In the genomic region with DNA sequence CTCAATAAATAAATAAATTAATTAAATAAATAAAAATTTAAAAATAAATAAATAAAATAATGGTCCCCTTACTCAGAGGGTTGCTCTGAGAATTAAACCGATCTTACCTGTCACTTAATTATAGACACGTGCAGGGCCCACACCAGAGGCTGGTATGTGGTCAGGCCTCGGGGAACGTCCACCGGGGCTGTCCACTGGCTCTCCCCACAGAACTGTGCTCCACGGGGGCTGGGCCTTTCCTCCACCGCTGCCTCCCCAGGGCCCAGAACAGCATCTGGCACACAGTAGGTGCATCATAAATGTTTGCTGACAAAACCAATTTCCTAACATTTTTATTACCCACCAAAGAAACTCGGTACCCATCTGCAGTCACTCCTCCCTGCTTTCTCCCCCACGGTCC, we compare ENCODE assay signal across 24 cellular contexts.
A peak's percentile ranks its signal among the peaks of the same experiment; 100 is the strongest.
DNase-seq lines count a peak whose midpoint lies in the region; ATAC-seq and TF ChIP-seq lines count a peak whose summit lies in the region.
"Had no signal": no experiment of that assay in that cellular context is flagged by ENCODE, and none has a peak within 500 bp of the region (broad histone marks: within the 10 kb centered on the region; RNA-seq: fewer than 3 reads in every experiment).

No MANE protein-coding gene starts in this region.

- CTCF ChIA-PET in activated CD4-positive, alpha-beta T cell treated with anti-CD3 and anti-CD28 coated beads, Interleukin-2, amount 10 ng/mL, durations not matched to agents 7 days and 5 days (lab: Charles Lee), result no interaction called here

- H3K4me1 ChIP-seq in upper lobe of right lung, result no peaks in the 10 kb centered on the region
- H3K4me1 ChIP-seq: HAP-1 had no signal

- no peaks in the 10 kb centered on the region for H3K36me3 Mint-ChIP-seq in chondrocyte (ENCODE audit: low read depth)
- H3K36me3 Mint-ChIP-seq in neural crest cell (ENCODE audit: low read depth), result no peaks in the 10 kb centered on the region
- no peaks in the 10 kb centered on the region for H3K36me3 Mint-ChIP-seq in activated CD4-positive, alpha-beta T cell treated with anti-CD3 and anti-CD28 coated beads, Interleukin-2, amount 10 ng/mL, durations not matched to agents 7 days and 5 days (ENCODE audit: low read depth)

- H3K4me3 Mint-ChIP-seq in chondrocyte (ENCODE audit: unreplicated experiment) (no peak overlapping the region), neural crest cell (no peak overlapping the region)
- no peak overlapping the region for H3K4me3 Mint-ChIP-seq in activated CD4-positive, alpha-beta T cell treated with anti-CD3 and anti-CD28 coated beads, Interleukin-2, amount 10 ng/mL, durations not matched to agents 7 days and 5 days
- H3K4me3 Mint-ChIP-seq: CD8-positive, alpha-beta memory T cell; GM23338 had no signal

- H3K4me3 ChIP-seq in upper lobe of right lung, result no peak overlapping the region
- H3K4me3 ChIP-seq: GM23338, HAP-1 had no signal

- H3K27ac ChIP-seq in upper lobe of right lung, result no peak overlapping the region
- H3K27ac ChIP-seq: HL-60 had no signal

- H3K9me3 Mint-ChIP-seq in chondrocyte (ENCODE audit: low read depth) (no peaks in the 10 kb centered on the region), neural crest cell (no peaks in the 10 kb centered on the region)
- H3K9me3 Mint-ChIP-seq in activated CD4-positive, alpha-beta T cell treated with anti-CD3 and anti-CD28 coated beads, Interleukin-2, amount 10 ng/mL, durations not matched to agents 7 days and 5 days, result no peaks in the 10 kb centered on the region
- H3K9me3 Mint-ChIP-seq: CD8-positive, alpha-beta memory T cell; GM23338 had no signal

- H3K4me1 Mint-ChIP-seq in chondrocyte (ENCODE audit: low read depth) (no peaks in the 10 kb centered on the region), neural crest cell (no peaks in the 10 kb centered on the region)
- H3K4me1 Mint-ChIP-seq in activated CD4-positive, alpha-beta T cell treated with anti-CD3 and anti-CD28 coated beads, Interleukin-2, amount 10 ng/mL, durations not matched to agents 7 days and 5 days, result peaks cover 1% of the 10 kb centered on the region
- H3K4me1 Mint-ChIP-seq: GM23338 had no signal

- H3K27ac Mint-ChIP-seq in chondrocyte (ENCODE audit: unreplicated experiment), result no peak overlapping the region
- peak overlapping the region; percentile 91 for H3K27ac Mint-ChIP-seq in neural crest cell (ENCODE audit: unreplicated experiment)
- H3K27ac Mint-ChIP-seq in activated CD4-positive, alpha-beta T cell treated with anti-CD3 and anti-CD28 coated beads, Interleukin-2, amount 10 ng/mL, durations not matched to agents 7 days and 5 days, result no peak overlapping the region
- H3K27ac Mint-ChIP-seq: CD8-positive, alpha-beta memory T cell; GM23338 had no signal

- H3K9me3 ChIP-seq in upper lobe of right lung, result no peaks in the 10 kb centered on the region
- H3K9me3 ChIP-seq: HAP-1 had no signal

- POLR2A ChIA-PET in activated CD4-positive, alpha-beta T cell treated with anti-CD3 and anti-CD28 coated beads, Interleukin-2, amount 10 ng/mL, durations not matched to agents 7 days and 5 days (lab: Charles Lee), result no interaction called here

- DNase-seq in activated effector memory CD4-positive, alpha-beta T cell treated with anti-CD3 and anti-CD28 coated beads, Interleukin-2, amount 50 U/mL, for 16 hours, result peak; percentile 17
- no peak for DNase-seq in activated effector memory CD4-positive, alpha-beta T cell treated with Interleukin-2 at 50 U/mL for 16 hours
- peak; percentile 59 for DNase-seq in chondrocyte (ENCODE audit: low spot score)
- DNase-seq in neural crest cell (ENCODE audit: low read depth, low spot score), result no peak
- peak; percentile 35 for DNase-seq in upper lobe of right lung
- DNase-seq in activated CD4-positive, alpha-beta T cell treated with anti-CD3 and anti-CD28 coated beads, Interleukin-2, amount 10 ng/mL, durations not matched to agents 7 days and 5 days, result no peak
- no peak for DNase-seq in NCI-H1436 (lab: John Stamatoyannopoulos, UW)
- DNase-seq: 8988T, AML-193, C1 segment of cervical spinal cord, Calu3, KBM-7, MM.1S, NCI-H1092, NCI-H1436 treated with DMSO at 0.1 percent for 48 hours, NCI-H2029 treated with DMSO at 0.1 percent for 48 hours, NCI-H226, NCI-H510A treated with DMSO at 0.1 percent for 48 hours, NCI-H748 treated with DMSO at 0.1 percent for 48 hours had no signal

- H3K36me3 ChIP-seq in upper lobe of right lung, result no peaks in the 10 kb centered on the region
- H3K36me3 ChIP-seq: HAP-1 had no signal

- H3K27me3 Mint-ChIP-seq in chondrocyte (ENCODE audit: low read depth) (no peaks in the 10 kb centered on the region), neural crest cell (ENCODE audit: low read depth) (no peaks in the 10 kb centered on the region)
- no peaks in the 10 kb centered on the region for H3K27me3 Mint-ChIP-seq in activated CD4-positive, alpha-beta T cell treated with anti-CD3 and anti-CD28 coated beads, Interleukin-2, amount 10 ng/mL, durations not matched to agents 7 days and 5 days
- H3K27me3 Mint-ChIP-seq: CD8-positive, alpha-beta memory T cell had no signal

- intact Hi-C loops in upper lobe of right lung (cut with DNase I), result no loop called here

- no peak for ATAC-seq in upper lobe of right lung
- ATAC-seq: GM23338, Right ventricle myocardium inferior had no signal

- TF ChIP-seq CTCF in chondrocyte (IDR thresholded peaks at IDR 0.05) (no peak), neural crest cell (conservative IDR thresholded peaks at IDR 0.05) (no peak), upper lobe of right lung (IDR thresholded peaks at IDR 0.05) (no peak)

- no peaks in the 10 kb centered on the region for H3K27me3 ChIP-seq in upper lobe of right lung

Comparison
In these comparisons a context has a peak if more than half of its experiments do, and no peak if none do; other contexts are left out.
1. DNase-seq: peak in activated effector memory CD4-positive, alpha-beta T cell treated with anti-CD3 and anti-CD28 coated beads, Interleukin-2, amount 50 U/mL, for 16 hours (single experiment), chondrocyte (single experiment) and upper lobe of right lung (single experiment); none in activated effector memory CD4-positive, alpha-beta T cell treated with Interleukin-2 at 50 U/mL for 16 hours (single experiment), neural crest cell (single experiment), activated CD4-positive, alpha-beta T cell treated with anti-CD3 and anti-CD28 coated beads, Interleukin-2, amount 10 ng/mL, durations not matched to agents 7 days and 5 days (single experiment) and NCI-H1436 (single experiment).